1 cellular context compared by ENCODE assay signal in genomic region chr12:14256139-14256538, GRCh38.
TF ChIP-seq lines count a peak whose summit lies in the region.

No MANE protein-coding gene starts in this region.

TF ChIP-seq in IMR-90, 13 proteins besides CTCF, POLR2A, EP300 and RAD21 (continued from another document):
- TF ChIP-seq FOS (IDR thresholded peaks at IDR 0.05; ENCODE audit: low read depth, low read length), result no peak
- no peak for TF ChIP-seq MXI1 (IDR thresholded peaks at IDR 0.05; ENCODE audit: borderline replicate concordance, low read depth, low read length)
- no peak for TF ChIP-seq MAFK (IDR thresholded peaks at IDR 0.05; ENCODE audit: low read depth, low read length)
- TF ChIP-seq BHLHE40 (IDR thresholded peaks at IDR 0.05; ENCODE audit: low read depth, low read length), result no peak
- no peak for TF ChIP-seq CHD1 (IDR thresholded peaks at IDR 0.05; ENCODE audit: low read depth, low read length)
- TF ChIP-seq RFX5 (IDR thresholded peaks at IDR 0.05; ENCODE audit: low read depth, low read length), result no peak
